8 cellular contexts compared by ENCODE assay signal in genomic region chr15:71800835-71801745, GRCh38. TPM values are rescaled to one million over a fixed set of nuclear protein-coding genes. Genes with fewer than 3 reads are reported as not detected.
DNase-seq lines count a peak whose midpoint lies in the region; FAIRE-seq and TF ChIP-seq lines count a peak whose summit lies in the region.

No MANE protein-coding gene starts in this region.

- H3K36me3 ChIP-seq in endodermal cell (ENCODE audit: control insufficient read depth, insufficient read depth, low read length): no peaks in the 10 kb centered on the region

- no peaks in the 10 kb centered on the region for H3K36me3 Mint-ChIP-seq in endodermal cell (ENCODE audit: low read depth)
- peaks cover 5% of the 10 kb centered on the region for H3K36me3 Mint-ChIP-seq in mesothelial cell of epicardium
- H3K36me3 Mint-ChIP-seq in immature natural killer cell: no peaks in the 10 kb centered on the region

- peak; percentile 67 for DNase-seq in DMS 273 (lab: John Stamatoyannopoulos, UW; ENCODE audit: unreplicated experiment)
- no peak for DNase-seq in DMS 273 treated with DMSO at 0.1 percent for 48 hours (lab: John Stamatoyannopoulos, UW)
- peak; percentile 82 for DNase-seq in HTR-8/SVneo (ENCODE audit: insufficient read length, low spot score)
- DNase-seq in RPMI7951 (ENCODE audit: low read depth): peak; percentile 71
- DNase-seq in endodermal cell: peak; percentile 78
- peak in 1 of 2 experiments; percentile 69 for DNase-seq in mesothelial cell of epicardium (ENCODE audit: low spot score in 2 of 2, unreplicated experiment in 2 of 2)
- no peak for DNase-seq in immature natural killer cell
- DNase-seq in OCI-M2 (lab: John Stamatoyannopoulos, UW; ENCODE audit: unreplicated experiment): no peak

- H3K4me1 ChIP-seq in endodermal cell (ENCODE audit: control insufficient read depth, insufficient read depth, low read length): no peaks in the 10 kb centered on the region

- H3K9me3 ChIP-seq in endodermal cell (ENCODE audit: control insufficient read depth, low read length): no peaks in the 10 kb centered on the region

- H3K4me1 Mint-ChIP-seq in endodermal cell (peaks cover 7% of the 10 kb centered on the region), mesothelial cell of epicardium (peaks cover 15% of the 10 kb centered on the region), immature natural killer cell (no peaks in the 10 kb centered on the region)

- 64 to 67% methylated on average over 8 to 17 of the region's 17 CpGs for WGBS in endodermal cell (ENCODE audit: insufficient coverage in 1 of 2, insufficient read length in 1 of 2), 2 experiments

- H3K27ac ChIP-seq in endodermal cell (ENCODE audit: low read depth, low read length): no peak overlapping the region

- H3K27ac Mint-ChIP-seq in endodermal cell (no peak overlapping the region), mesothelial cell of epicardium (peak overlapping the region; percentile 66), immature natural killer cell (no peak overlapping the region)

- TF ChIP-seq CTCF in endodermal cell (conservative IDR thresholded peaks at IDR 0.05) (peak; percentile 93), mesothelial cell of epicardium (IDR thresholded peaks at IDR 0.05; ENCODE audit: unreplicated experiment) (peak; percentile 89)

- H3K4me3 Mint-ChIP-seq in endodermal cell (no peak overlapping the region), mesothelial cell of epicardium (no peak overlapping the region), immature natural killer cell (no peak overlapping the region)

- peaks cover 3% of the 10 kb centered on the region for H3K9me3 Mint-ChIP-seq in endodermal cell
- no peaks in the 10 kb centered on the region for H3K9me3 Mint-ChIP-seq in mesothelial cell of epicardium
- H3K9me3 Mint-ChIP-seq in immature natural killer cell: no peaks in the 10 kb centered on the region

- no peaks in the 10 kb centered on the region for H3K27me3 ChIP-seq in endodermal cell (ENCODE audit: control insufficient read depth, insufficient read depth, low read length, poor library complexity, severe bottlenecking)

- no peak overlapping the region for H3K9ac ChIP-seq in endodermal cell (ENCODE audit: extremely low read depth, low read length, poor library complexity, severe bottlenecking)

- H3K27me3 Mint-ChIP-seq in endodermal cell (ENCODE audit: insufficient read depth) (no peaks in the 10 kb centered on the region), mesothelial cell of epicardium (ENCODE audit: low read depth) (no peaks in the 10 kb centered on the region), immature natural killer cell (ENCODE audit: low read depth in 3 of 3) (peaks cover 3 to 9% (median 7%) of the 10 kb centered on the region in 3 donors)

- FAIRE-seq in HTR-8/SVneo (lab: Jason Lieb, UNC): no peak

- H3K4me3 ChIP-seq in endodermal cell (ENCODE audit: low read length): no peak overlapping the region

RNA-seq across cellular contexts. Expression of gene NR2E3, which starts 9.3 kb away (rescaled TPM):
- not detected in 2 replicates for total RNA-seq in RPMI7951 (2014; rRNA removed; shearing (Covaris generic))
- total RNA-seq in endodermal cell (under 1 TPM; 0.15 to 0.55 TPM), mesothelial cell of epicardium (1.1 to 2.0 TPM (median 1.2 TPM) in 3 replicates)
- polyA plus RNA-seq in endodermal cell (2013, experiment 1 of 2): 0.28 TPM
- not detected for polyA plus RNA-seq in endodermal cell (2013, experiment 2 of 2)
- polyA plus RNA-seq in immature natural killer cell: not detected

Comparison
In these comparisons a context has a peak if more than half of its experiments do, and no peak if none do; other contexts are left out.
1. DNase-seq: peak in DMS 273 (single experiment), HTR-8/SVneo (single experiment), RPMI7951 (single experiment) and endodermal cell (single experiment); none in DMS 273 treated with DMSO at 0.1 percent for 48 hours (single experiment), immature natural killer cell (0 of 3) and OCI-M2 (single experiment).